ENCODE assay signal across 21 cellular contexts in the genomic region with DNA sequence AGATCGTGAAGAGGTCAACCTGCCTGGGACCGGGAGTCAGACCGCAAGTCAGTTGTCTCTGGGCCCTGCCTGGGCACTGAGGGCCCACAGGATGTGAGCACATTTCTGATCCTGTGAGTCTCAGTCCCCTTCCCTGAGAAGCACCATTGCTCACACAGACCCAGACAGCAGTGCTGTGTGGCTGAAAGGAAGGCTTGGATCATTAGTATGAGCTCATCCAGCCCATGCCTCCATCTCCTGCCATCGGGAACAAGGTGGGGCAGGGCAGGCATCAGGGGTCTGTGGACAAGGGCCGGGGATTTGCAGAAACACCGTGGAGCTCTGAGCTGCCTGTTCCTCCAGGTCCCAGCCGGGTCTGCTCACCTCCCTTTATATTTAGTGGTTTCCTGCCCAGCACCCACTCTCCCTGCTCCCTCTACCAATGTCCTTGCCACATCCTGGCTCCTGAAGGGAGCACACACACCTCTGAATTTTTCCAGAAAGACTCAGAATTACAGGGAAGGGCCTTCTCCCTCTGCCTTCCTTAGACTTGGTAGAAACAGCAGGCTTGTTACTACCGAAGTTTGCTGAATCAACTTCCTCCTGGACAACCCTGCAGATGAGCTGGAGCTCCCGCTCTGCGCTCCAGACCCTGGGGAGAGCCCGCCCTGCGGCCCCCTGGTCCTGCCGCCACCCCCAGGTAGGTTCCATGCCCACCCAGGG.
DNase-seq lines count a peak whose midpoint lies in the region; ATAC-seq, FAIRE-seq and TF ChIP-seq lines count a peak whose summit lies in the region.
"Had no signal": no experiment of that assay in that cellular context is flagged by ENCODE, and none has a peak within 500 bp of the region (broad histone marks: within the 10 kb centered on the region; RNA-seq: fewer than 3 reads in every experiment).

No MANE protein-coding gene starts in this region.

- peak overlapping the region; percentile 86 for H3K4me2 ChIP-seq in GM23338

- no peak overlapping the region for H3K27ac Mint-ChIP-seq in GM23338
- H3K27ac Mint-ChIP-seq in progenitor cell of endocrine pancreas = peak overlapping the region; percentile 50
- H3K27ac Mint-ChIP-seq in chondrocyte (ENCODE audit: unreplicated experiment) = no peak overlapping the region
- no peak overlapping the region for H3K27ac Mint-ChIP-seq in stimulated activated naive B cell treated with anti-CD40 and anti-IgM and Interleukin-4, amounts not matched to agents 10 μg/mL and 1 μg/mL and 100 μg/mL, for 72 hours

- no peaks in the 10 kb centered on the region for H3K27me3 ChIP-seq in GM23338 (ENCODE audit: insufficient read depth)
- H3K27me3 ChIP-seq in foreskin keratinocyte = no peaks in the 10 kb centered on the region
- H3K27me3 ChIP-seq: right lobe of liver, SJCRH30 had no signal

- H4K20me1 ChIP-seq in GM23338 (replicated peaks; ENCODE audit: insufficient read depth) = no peaks in the 10 kb centered on the region

- H3K4me3 ChIP-seq in GM23338 = no peak overlapping the region
- H3K4me3 ChIP-seq: right lobe of liver, SJCRH30, upper lobe of right lung had no signal

- peaks cover 23% of the 10 kb centered on the region for H3K4me1 Mint-ChIP-seq in GM23338
- H3K4me1 Mint-ChIP-seq in progenitor cell of endocrine pancreas (ENCODE audit: low read depth) = peaks cover 20% of the 10 kb centered on the region
- H3K4me1 Mint-ChIP-seq in chondrocyte (ENCODE audit: low read depth) = peaks cover 14% of the 10 kb centered on the region
- H3K4me1 Mint-ChIP-seq in stimulated activated naive B cell treated with anti-CD40 and anti-IgM and Interleukin-4, amounts not matched to agents 10 μg/mL and 1 μg/mL and 100 μg/mL, for 72 hours = peaks cover 9 to 10% of the 10 kb centered on the region in 2 donors

- H3K36me3 ChIP-seq in GM23338 (ENCODE audit: insufficient read depth) = no peaks in the 10 kb centered on the region
- H3K36me3 ChIP-seq: right lobe of liver, SJCRH30, upper lobe of right lung had no signal

- no peaks in the 10 kb centered on the region for H3K79me2 ChIP-seq in GM23338 (replicated peaks; ENCODE audit: insufficient read depth)

- ATAC-seq in GM23338 (no peak), foreskin keratinocyte (peak; percentile 55), HG03521 (IDR thresholded peaks at IDR 0.05; ENCODE audit: unreplicated experiment) (no peak)
- no peak for ATAC-seq in stimulated activated naive B cell treated with anti-CD40 and anti-IgM and Interleukin-4, amounts not matched to agents 10 μg/mL and 1 μg/mL and 100 μg/mL, for 72 hours (replicated peaks)
- ATAC-seq: right lobe of liver; stimulated activated naive CD8-positive, alpha-beta T cell treated with anti-CD3 and anti-CD28 coated beads, Interleukin-15, amount 100 ng/mL, for 72 hours; upper lobe of right lung had no signal

- peaks cover 15% of the 10 kb centered on the region for H3K4me1 ChIP-seq in GM23338 (ENCODE audit: insufficient read depth)
- H3K4me1 ChIP-seq in foreskin keratinocyte = no peaks in the 10 kb centered on the region
- H3K4me1 ChIP-seq: right lobe of liver, SJCRH30, upper lobe of right lung had no signal

- H3K27me3 Mint-ChIP-seq in GM23338 (ENCODE audit: insufficient read depth, low read depth, poor library complexity) = no peaks in the 10 kb centered on the region
- peaks cover 12% of the 10 kb centered on the region for H3K27me3 Mint-ChIP-seq in progenitor cell of endocrine pancreas
- H3K27me3 Mint-ChIP-seq in chondrocyte (ENCODE audit: low read depth) = peaks cover 8% of the 10 kb centered on the region
- H3K27me3 Mint-ChIP-seq in stimulated activated naive B cell treated with anti-CD40 and anti-IgM and Interleukin-4, amounts not matched to agents 10 μg/mL and 1 μg/mL and 100 μg/mL, for 72 hours = peaks cover 34 to 38% of the 10 kb centered on the region in 2 donors

- FAIRE-seq in RCC 7860 (lab: Jason Lieb, UNC) = no peak

- H3K9me3 Mint-ChIP-seq in GM23338 = no peaks in the 10 kb centered on the region; the same call in 2 of the 3 replicates
- H3K9me3 Mint-ChIP-seq in progenitor cell of endocrine pancreas (ENCODE audit: low read depth) = no peaks in the 10 kb centered on the region
- no peaks in the 10 kb centered on the region for H3K9me3 Mint-ChIP-seq in chondrocyte (ENCODE audit: low read depth)
- H3K9me3 Mint-ChIP-seq in stimulated activated naive B cell treated with anti-CD40 and anti-IgM and Interleukin-4, amounts not matched to agents 10 μg/mL and 1 μg/mL and 100 μg/mL, for 72 hours = peaks cover 0 to 2% of the 10 kb centered on the region in 2 donors
- H3K9me3 Mint-ChIP-seq: stimulated activated naive CD8-positive, alpha-beta T cell treated with anti-CD3 and anti-CD28 coated beads, Interleukin-15, amount 100 ng/mL, for 72 hours had no signal

- H3F3A ChIP-seq in GM23338 (replicated peaks; ENCODE audit: low read depth) = no peaks in the 10 kb centered on the region

- no peak overlapping the region for H3K27ac ChIP-seq in GM23338 (ENCODE audit: low read depth)
- H3K27ac ChIP-seq in foreskin keratinocyte = no peak overlapping the region
- H3K27ac ChIP-seq: right lobe of liver, SJCRH30, upper lobe of right lung had no signal

- DNase-seq in GM23338 (ENCODE audit: low spot score) (no peak), RCC 7860 (ENCODE audit: low spot score) (peak; percentile 4), foreskin keratinocyte (peak in 1 of 2 donors; percentile 53), progenitor cell of endocrine pancreas (ENCODE audit: low spot score, unreplicated experiment) (peak; percentile 5), chondrocyte (ENCODE audit: low spot score) (no peak)
- DNase-seq in stimulated activated naive B cell treated with anti-CD40 and anti-IgM and Interleukin-4, amounts not matched to agents 10 μg/mL and 1 μg/mL and 100 μg/mL, for 72 hours = no peak
- DNase-seq: activated CD4-positive, alpha-beta T cell treated with anti-CD3 and anti-CD28 coated beads for 1 hour; activated gamma-delta T cell treated with Interleukin-2 at 50 U/mL for 16 hours; anterior cingulate cortex; COR-L47; hippocampal formation; KG1; NCI-H1092; NCI-H2081; NCI-H510A; SJCRH30; T-helper 2 cell; upper lobe of right lung had no signal

- H3K4me3 Mint-ChIP-seq in GM23338 (peak overlapping the region; percentile 35; the same call in 2 of the 3 replicates), progenitor cell of endocrine pancreas (ENCODE audit: low read depth) (no peak overlapping the region), chondrocyte (ENCODE audit: unreplicated experiment) (no peak overlapping the region)
- H3K4me3 Mint-ChIP-seq in stimulated activated naive B cell treated with anti-CD40 and anti-IgM and Interleukin-4, amounts not matched to agents 10 μg/mL and 1 μg/mL and 100 μg/mL, for 72 hours = no peak overlapping the region
- H3K4me3 Mint-ChIP-seq: stimulated activated naive CD8-positive, alpha-beta T cell treated with anti-CD3 and anti-CD28 coated beads, Interleukin-15, amount 100 ng/mL, for 72 hours had no signal

- TF ChIP-seq CTCF in GM23338 (conservative IDR thresholded peaks at IDR 0.05; ENCODE audit: low read depth in 2 of 2) = no peak
- no peak for TF ChIP-seq CTCF in foreskin keratinocyte (conservative IDR thresholded peaks at IDR 0.05)
- TF ChIP-seq CTCF in progenitor cell of endocrine pancreas (IDR thresholded peaks at IDR 0.05; ENCODE audit: unreplicated experiment) = no peak
- TF ChIP-seq CTCF in chondrocyte (IDR thresholded peaks at IDR 0.05) = no peak

- no peak overlapping the region for H2AFZ ChIP-seq in GM23338

- H3K36me3 Mint-ChIP-seq in GM23338 (ENCODE audit: low read depth) (no peaks in the 10 kb centered on the region), progenitor cell of endocrine pancreas (ENCODE audit: insufficient read depth) (no peaks in the 10 kb centered on the region), chondrocyte (ENCODE audit: low read depth) (no peaks in the 10 kb centered on the region)
- H3K36me3 Mint-ChIP-seq in stimulated activated naive B cell treated with anti-CD40 and anti-IgM and Interleukin-4, amounts not matched to agents 10 μg/mL and 1 μg/mL and 100 μg/mL, for 72 hours = no peaks in the 10 kb centered on the region

- no peaks in the 10 kb centered on the region for H3K9me2 ChIP-seq in GM23338 (ENCODE audit: insufficient read depth)

TF ChIP-seq in GM23338, 12 proteins besides CTCF, POLR2A, EP300 and RAD21 (continues in another document):
- no peak for TF ChIP-seq POLR2AphosphoS5 (IDR thresholded peaks at IDR 0.05; ENCODE audit: low read depth)

Comparison
In these comparisons a context has a peak if more than half of its experiments do, and no peak if none do; other contexts are left out.
1. DNase-seq: peak in RCC 7860 (single experiment) and progenitor cell of endocrine pancreas (single experiment); none in GM23338 (single experiment), chondrocyte (single experiment) and stimulated activated naive B cell treated with anti-CD40 and anti-IgM and Interleukin-4, amounts not matched to agents 10 μg/mL and 1 μg/mL and 100 μg/mL, for 72 hours (single experiment).